In genomic region chr2:137976274-137976673, GRCh38 we compare ENCODE assay signal across 28 cellular contexts. TPM values are rescaled to one million over a fixed set of nuclear protein-coding genes. Genes with fewer than 3 reads are reported as not detected.
DNase-seq lines count a peak whose midpoint lies in the region; ATAC-seq, FAIRE-seq and TF ChIP-seq lines count a peak whose summit lies in the region.
"Had no signal": no experiment of that assay in that cellular context is flagged by ENCODE, and none has a peak within 500 bp of the region (broad histone marks: within the 10 kb centered on the region; RNA-seq: fewer than 3 reads in every experiment).

No MANE protein-coding gene starts in this region.

- intact Hi-C loops in K562 (cut with micrococcal nuclease), result no loop called here

- in situ Hi-C loops in K562 (cut with MboI), result no loop called here

- TF ChIP-seq EP300 in K562 (IDR thresholded peaks at IDR 0.05; ENCODE audit: low read length), result no peak

- H3K9me1 ChIP-seq in K562 (ENCODE audit: control insufficient read depth, insufficient read depth, low read length), result no peaks in the 10 kb centered on the region

- H3K4me1 ChIP-seq in K562 (replicated peaks in 1 of 2; ENCODE audit: control insufficient read depth in 2 of 2, insufficient read depth in 2 of 2, low read length in 2 of 2), result peaks cover 0 to 5% of the 10 kb centered on the region in 2 experiments; a peak in 2 of 5 replicates
- H3K4me1 ChIP-seq: esophagus muscularis mucosa, HAP-1, SJCRH30 had no signal

- H3K79me2 ChIP-seq in K562 (ENCODE audit: control insufficient read depth, insufficient read depth, low read length), result no peaks in the 10 kb centered on the region

- TF ChIP-seq CTCF in C4-2B (conservative IDR thresholded peaks at IDR 0.05) (no peak), K562 (IDR thresholded peaks at IDR 0.05 in 2 of 3, conservative IDR thresholded peaks at IDR 0.05 in 1 of 3; ENCODE audit: insufficient read depth in 2 of 3, low read depth in 1 of 3, low read length in 3 of 3) (no peak)

- H3K9me3 ChIP-seq in K562 (replicated peaks; ENCODE audit: control insufficient read depth, insufficient read depth, low read depth, low read length), result no peaks in the 10 kb centered on the region
- H3K9me3 ChIP-seq: esophagus muscularis mucosa, HAP-1, heart left ventricle, SJCRH30 had no signal

- BruUV-seq in K562 (replicated peaks; lab: Mats Ljungman, UMichigan), result no TSS peak

- no peak for TF ChIP-seq RAD21 in K562 (CRISPR knock-in tag; conservative IDR thresholded peaks at IDR 0.05 in 1 of 2, IDR thresholded peaks at IDR 0.05 in 1 of 2)

- no peak overlapping the region for H2AFZ ChIP-seq in K562 (ENCODE audit: low read depth, low read length)

- no peaks in the 10 kb centered on the region for H3K27me3 ChIP-seq in K562 (ENCODE audit: control insufficient read depth in 2 of 2, insufficient read depth in 2 of 2, low read length in 2 of 2)
- H3K27me3 ChIP-seq: esophagus muscularis mucosa, heart left ventricle, SJCRH30 had no signal

- DNase-seq in K562 (ENCODE audit: extremely low read depth in 1 of 4, low spot score in 3 of 4) (no peak), kidney tubule cell (ENCODE audit: low spot score) (peak; percentile 37), renal cortical epithelial cell (ENCODE audit: low read depth) (peak; percentile 55), NCI-H226 (no peak), HK-2 (ENCODE audit: unreplicated experiment) (no peak), A172 (ENCODE audit: low spot score) (no peak)
- DNase-seq: activated CD4-positive, alpha-beta T cell treated with anti-CD3 and anti-CD28 coated beads for 36 hours; activated CD8-positive, alpha-beta T cell treated with anti-CD3 and anti-CD28 coated beads for 36 hours; AML-193; aorta; CD8-positive, alpha-beta memory T cell; cortex of kidney; foreskin melanocyte; heart left ventricle; naive B cell; NCI-H1092 treated with DMSO at 0.1 percent for 48 hours; NCI-H187; NCI-H82; RPMI8226; SJCRH30; stimulated activated CD4-positive, alpha-beta T cell treated with anti-CD3 and anti-CD28 coated beads, Interleukin-4, amount 100 ng/mL, for 24 hours; T-helper 9 cell had no signal

- FAIRE-seq in K562 (lab: Jason Lieb, UNC), result peak; percentile 29
- FAIRE-seq: GM12891 had no signal

- POLR2A ChIA-PET in K562 (lab: Yijun Ruan, JAX), result no interaction called here

- no peak overlapping the region for H3K9ac ChIP-seq in K562 (ENCODE audit: insufficient read depth in 1 of 2, low read depth in 2 of 2, low read length in 2 of 2)

- ATAC-seq in K562, result no peak
- no peak for ATAC-seq in GM21529 (IDR thresholded peaks at IDR 0.05; ENCODE audit: unreplicated experiment)
- ATAC-seq: activated CD4-positive, alpha-beta T cell treated with anti-CD3 and anti-CD28 coated beads for 36 hours; activated CD8-positive, alpha-beta T cell treated with anti-CD3 and anti-CD28 coated beads for 36 hours; activated naive CD4-positive, alpha-beta T cell treated with anti-CD3 and anti-CD28 coated beads, Interleukin-2, amount 50 U/mL, for 72 hours; heart left ventricle had no signal

- H3K4me3 ChIP-seq in K562, result no peak overlapping the region
- H3K4me3 ChIP-seq: esophagus muscularis mucosa, HAP-1, heart left ventricle, SJCRH30 had no signal

- CTCF ChIA-PET in K562 (lab: Yijun Ruan, JAX; ENCODE audit: low intra/inter-chr PET ratio), result no interaction called here

- no peak for TF ChIP-seq POLR2A in K562 (conservative IDR thresholded peaks at IDR 0.05)

- H4K20me1 ChIP-seq in K562 (replicated peaks; ENCODE audit: control insufficient read depth, insufficient read depth, low read length), result no peaks in the 10 kb centered on the region

- WGBS in K562 (ENCODE audit: insufficient coverage, low coverage, missing lambda C conversion rate), result 58% methylated on average over 3 of the region's 3 CpGs

- no peaks in the 10 kb centered on the region for H3K36me3 ChIP-seq in K562 (ENCODE audit: control insufficient read depth, insufficient read depth, low read length)
- H3K36me3 ChIP-seq: HAP-1, SJCRH30 had no signal

- H3K27ac ChIP-seq in C4-2B (peak overlapping the region; percentile 79), K562 (ENCODE audit: extremely low read depth, low read depth, low read length) (no peak overlapping the region)
- H3K27ac ChIP-seq: esophagus muscularis mucosa, heart left ventricle, SJCRH30 had no signal

- no peak overlapping the region for H3K4me2 ChIP-seq in K562 (ENCODE audit: insufficient read depth, low read length)

TF ChIP-seq in K562, 482 proteins besides CTCF, POLR2A, EP300 and RAD21:
- TF ChIP-seq CBFA2T2 (conservative IDR thresholded peaks at IDR 0.05) (no peak), MEF2A (IDR thresholded peaks at IDR 0.05; ENCODE audit: control insufficient read depth, low read depth, low read length) (peak; percentile 30; the same call in 1 of the 2 replicates)

RNA-seq across cellular contexts. Expression of gene HNMT, which starts 12.0 kb away (rescaled TPM):
- total RNA-seq in K562 (2011; cell fraction: chromatin; rRNA removed; ENCODE audit: low replicate concordance), result 3.5 and 3.7 TPM in 2 replicates
- total RNA-seq in K562 (2011; cell fraction: nucleolus; rRNA removed), result 1.3 TPM in 1 of 2 replicates, not detected in the other
- total RNA-seq in K562 (2011; cell fraction: nucleoplasm; rRNA removed), result 0.66 and 1.5 TPM in 2 replicates
- total RNA-seq in K562 (2014; rRNA removed) (3.5 and 5.2 TPM in 2 replicates), K562 (2014; rRNA removed; fragmentation: Illumina TruSeq; extraction: Trizol) (7.6 and 8.5 TPM in 2 replicates), K562 (2015; rRNA removed; fragmentation: Illumina TruSeq; extraction: Trizol) (10.7 and 12.5 TPM in 2 replicates), K562 (2021) (2.8 and 3.1 TPM in 2 replicates), renal cortical epithelial cell (47.9 and 103 TPM in 2 replicates)
- polyA plus RNA-seq in K562 (2011; rRNA removed) (2.9 and 10.9 TPM in 2 replicates), K562 (2014; fragmentation: Illumina TruSeq; extraction: Trizol) (4.8 and 5.8 TPM in 2 replicates), K562 (2014; fragmentation: Nextera tagmentation; extraction: Ambion mirVana) (1 to 10 TPM; 5.3 TPM), K562 (2014; rRNA removed) (4.9 and 7.3 TPM in 2 replicates)
- 2.3 and 2.6 TPM in 2 replicates for polyA plus RNA-seq in K562 (2011; cell fraction: cytosol; rRNA removed)
- polyA plus RNA-seq in K562 (2011; cell fraction: nucleus; rRNA removed), result 1.8 and 2.6 TPM in 2 replicates
- 7.2 and 12.0 TPM in 2 replicates for polyA plus RNA-seq in K562 (2012)
- 4.5 and 7.1 TPM in 2 replicates for polyA minus RNA-seq in K562 (2011; rRNA and poly(A)+ RNA removed)
- 3.3 TPM in 1 of 2 replicates, not detected in the other for polyA minus RNA-seq in K562 (2011; cell fraction: cytosol; rRNA and poly(A)+ RNA removed)
- polyA minus RNA-seq in K562 (2011; cell fraction: nucleus; rRNA and poly(A)+ RNA removed), result 1.3 and 1.5 TPM in 2 replicates
- 22.6 and 32.8 TPM in 2 replicates for total RNA-seq in A172 (2014; rRNA removed; shearing (Covaris generic))
- total RNA-seq: activated CD4-positive, alpha-beta T cell treated with anti-CD3 and anti-CD28 coated beads for 36 hours; activated CD8-positive, alpha-beta T cell treated with anti-CD3 and anti-CD28 coated beads for 36 hours; activated naive CD4-positive, alpha-beta T cell treated with anti-CD3 and anti-CD28 coated beads, Interleukin-2, amount 50 U/mL, for 72 hours had no signal
- polyA plus RNA-seq: CD8-positive, alpha-beta memory T cell had no signal

Comparison
In these comparisons a context has a peak if more than half of its experiments do, and no peak if none do; other contexts are left out.
1. DNase-seq: peak in kidney tubule cell (single experiment) and renal cortical epithelial cell (single experiment); none in K562 (0 of 4), NCI-H226 (single experiment), HK-2 (single experiment) and A172 (single experiment).